Comparison of ENCODE assay signal across 15 cellular contexts in the genomic region with DNA sequence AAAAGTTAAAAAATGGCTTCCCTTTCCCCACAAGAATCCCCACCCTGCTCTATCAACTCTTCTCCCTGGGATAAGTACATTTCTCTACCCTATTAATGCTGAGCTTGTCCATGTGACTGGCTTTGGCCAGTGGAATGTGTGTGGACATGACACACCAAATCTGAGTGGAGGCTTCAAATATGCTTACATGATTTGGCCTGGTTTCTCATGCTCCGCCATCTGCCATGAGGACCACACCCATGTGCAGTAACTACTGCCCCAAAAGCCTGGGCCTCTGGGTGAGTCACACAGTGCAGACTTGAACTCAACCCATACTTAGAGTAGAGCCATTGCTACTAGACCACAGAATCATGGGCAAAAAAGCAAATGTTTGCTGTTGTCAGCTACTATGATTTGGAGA. TPM values are rescaled to one million over a fixed set of nuclear protein-coding genes. Genes with fewer than 3 reads are reported as not detected.
DNase-seq lines count a peak whose midpoint lies in the region; ATAC-seq and TF ChIP-seq lines count a peak whose summit lies in the region.
"Had no signal": no experiment of that assay in that cellular context is flagged by ENCODE, and none has a peak within 500 bp of the region (broad histone marks: within the 10 kb centered on the region; RNA-seq: fewer than 3 reads in every experiment).

No MANE protein-coding gene starts in this region.

- TF ChIP-seq CTCF in choroid plexus epithelial cell (conservative IDR thresholded peaks at IDR 0.05; ENCODE audit: low read depth, low read length) (no peak), glutamatergic neuron (IDR thresholded peaks at IDR 0.05; ENCODE audit: partially characterized antibody, unreplicated experiment) (no peak)

- H3K4me1 Mint-ChIP-seq in T-helper 1 cell treated with Interleukin-12 subunit alpha and Interleukin-12 subunit beta and Interleukin-4 antibody, amounts not matched to agents 30 μg/mL and 1 μg/mL, for 36 hours (ENCODE audit: low read depth): peaks cover 24% of the 10 kb centered on the region
- peaks cover 0 to 12% (median 6%) of the 10 kb centered on the region in 4 donors for H3K4me1 Mint-ChIP-seq in naive thymus-derived CD8-positive, alpha-beta T cell
- H3K4me1 Mint-ChIP-seq in glutamatergic neuron (ENCODE audit: low read depth, unreplicated experiment): no peaks in the 10 kb centered on the region

- no peaks in the 10 kb centered on the region for H3K27me3 Mint-ChIP-seq in T-helper 1 cell treated with Interleukin-12 subunit alpha and Interleukin-12 subunit beta and Interleukin-4 antibody, amounts not matched to agents 30 μg/mL and 1 μg/mL, for 36 hours (ENCODE audit: low read depth)
- no peaks in the 10 kb centered on the region for H3K27me3 Mint-ChIP-seq in naive thymus-derived CD8-positive, alpha-beta T cell
- H3K27me3 Mint-ChIP-seq in glutamatergic neuron (ENCODE audit: unreplicated experiment): peaks cover 7% of the 10 kb centered on the region

- ATAC-seq in naive thymus-derived CD8-positive, alpha-beta T cell: no peak
- ATAC-seq in GM21367 (IDR thresholded peaks at IDR 0.05; ENCODE audit: unreplicated experiment): no peak

- POLR2A ChIA-PET in naive thymus-derived CD8-positive, alpha-beta T cell (lab: Charles Lee): interaction anchor here (1.3 kb wide), 1 partner anchor 25 kb away, joined by 3 read pairs; no protein-coding TSS in a partner anchor

- H3K27ac Mint-ChIP-seq in T-helper 1 cell treated with Interleukin-12 subunit alpha and Interleukin-12 subunit beta and Interleukin-4 antibody, amounts not matched to agents 30 μg/mL and 1 μg/mL, for 36 hours: peak overlapping the region; percentile 59
- H3K27ac Mint-ChIP-seq in naive thymus-derived CD8-positive, alpha-beta T cell: peak overlapping the region in 6 of 10 donors; percentile 45 to 87 (median 63)
- no peak overlapping the region for H3K27ac Mint-ChIP-seq in glutamatergic neuron (ENCODE audit: unreplicated experiment)
- H3K27ac Mint-ChIP-seq: nephron progenitor cell had no signal

- H3K4me3 Mint-ChIP-seq in T-helper 1 cell treated with Interleukin-12 subunit alpha and Interleukin-12 subunit beta and Interleukin-4 antibody, amounts not matched to agents 30 μg/mL and 1 μg/mL, for 36 hours: no peak overlapping the region
- no peak overlapping the region for H3K4me3 Mint-ChIP-seq in naive thymus-derived CD8-positive, alpha-beta T cell
- H3K4me3 Mint-ChIP-seq in glutamatergic neuron (ENCODE audit: unreplicated experiment): no peak overlapping the region
- H3K4me3 Mint-ChIP-seq: nephron progenitor cell had no signal

- H3K36me3 Mint-ChIP-seq in T-helper 1 cell treated with Interleukin-12 subunit alpha and Interleukin-12 subunit beta and Interleukin-4 antibody, amounts not matched to agents 30 μg/mL and 1 μg/mL, for 36 hours (ENCODE audit: low read depth): peaks cover 74% of the 10 kb centered on the region
- H3K36me3 Mint-ChIP-seq in naive thymus-derived CD8-positive, alpha-beta T cell: peaks cover 0 to 94% (median 28%) of the 10 kb centered on the region in 3 donors
- peaks cover 18% of the 10 kb centered on the region for H3K36me3 Mint-ChIP-seq in glutamatergic neuron (ENCODE audit: unreplicated experiment)

- no peaks in the 10 kb centered on the region for H3K9me3 Mint-ChIP-seq in T-helper 1 cell treated with Interleukin-12 subunit alpha and Interleukin-12 subunit beta and Interleukin-4 antibody, amounts not matched to agents 30 μg/mL and 1 μg/mL, for 36 hours
- no peaks in the 10 kb centered on the region for H3K9me3 Mint-ChIP-seq in naive thymus-derived CD8-positive, alpha-beta T cell
- H3K9me3 Mint-ChIP-seq in glutamatergic neuron (ENCODE audit: unreplicated experiment): no peaks in the 10 kb centered on the region
- H3K9me3 Mint-ChIP-seq: nephron progenitor cell had no signal

- H3K4me3 ChIP-seq in choroid plexus epithelial cell (ENCODE audit: low read depth, low read length): no peak overlapping the region
- H3K4me3 ChIP-seq: cardiac muscle cell, PC-9, skin epidermis, transverse colon had no signal

- no peak for DNase-seq in T-helper 1 cell
- DNase-seq in HT1080 (ENCODE audit: low read depth): peak; percentile 40
- DNase-seq in choroid plexus epithelial cell (ENCODE audit: low read depth): peak; percentile 8
- DNase-seq in naive thymus-derived CD8-positive, alpha-beta T cell: no peak
- DNase-seq in glutamatergic neuron: no peak
- DNase-seq in GM19240 (ENCODE audit: insufficient read length, low spot score): no peak
- DNase-seq: 8988T, Karpas-422, nephron progenitor cell, PC-9, transverse colon had no signal

RNA-seq across cellular contexts. Expression of a gene that starts 36.3 kb away (rescaled TPM):
- 0.40 and 0.85 TPM in 2 replicates for total RNA-seq in HT1080 (2014; rRNA removed; shearing (Covaris generic))
- 0.23 and 0.41 TPM in 2 replicates for polyA plus RNA-seq in HT1080 (2015; cell fraction: cytosol; rRNA removed)
- polyA plus RNA-seq in HT1080 (2015; cell fraction: nucleus; rRNA removed): 0.42 and 0.45 TPM in 2 replicates
- total RNA-seq in naive thymus-derived CD8-positive, alpha-beta T cell: 10 to 100 TPM; 29.5 to 31.7 TPM
- 10 to 100 TPM; 20.0 to 26.4 (median 22.4) TPM for polyA plus RNA-seq in naive thymus-derived CD8-positive, alpha-beta T cell
- 62.8 TPM for total RNA-seq in glutamatergic neuron (ENCODE audit: unreplicated experiment)

Comparison
In these comparisons a context has a peak if more than half of its experiments do, and no peak if none do; other contexts are left out.
1. DNase-seq: peak in HT1080 (single experiment) and choroid plexus epithelial cell (single experiment); none in T-helper 1 cell (0 of 5), naive thymus-derived CD8-positive, alpha-beta T cell (0 of 10), glutamatergic neuron (single experiment) and GM19240 (single experiment).
2. RNA of a gene that starts 36.3 kb away (total RNA-seq): 62.8 TPM in glutamatergic neuron (single experiment) and 29.5 to 31.7 TPM in naive thymus-derived CD8-positive, alpha-beta T cell; 0.40 to 0.85 TPM in HT1080; every median in the first group is over 10 times any median in the second.